ENCODE assay signal across 1 cellular context in the genomic region with DNA sequence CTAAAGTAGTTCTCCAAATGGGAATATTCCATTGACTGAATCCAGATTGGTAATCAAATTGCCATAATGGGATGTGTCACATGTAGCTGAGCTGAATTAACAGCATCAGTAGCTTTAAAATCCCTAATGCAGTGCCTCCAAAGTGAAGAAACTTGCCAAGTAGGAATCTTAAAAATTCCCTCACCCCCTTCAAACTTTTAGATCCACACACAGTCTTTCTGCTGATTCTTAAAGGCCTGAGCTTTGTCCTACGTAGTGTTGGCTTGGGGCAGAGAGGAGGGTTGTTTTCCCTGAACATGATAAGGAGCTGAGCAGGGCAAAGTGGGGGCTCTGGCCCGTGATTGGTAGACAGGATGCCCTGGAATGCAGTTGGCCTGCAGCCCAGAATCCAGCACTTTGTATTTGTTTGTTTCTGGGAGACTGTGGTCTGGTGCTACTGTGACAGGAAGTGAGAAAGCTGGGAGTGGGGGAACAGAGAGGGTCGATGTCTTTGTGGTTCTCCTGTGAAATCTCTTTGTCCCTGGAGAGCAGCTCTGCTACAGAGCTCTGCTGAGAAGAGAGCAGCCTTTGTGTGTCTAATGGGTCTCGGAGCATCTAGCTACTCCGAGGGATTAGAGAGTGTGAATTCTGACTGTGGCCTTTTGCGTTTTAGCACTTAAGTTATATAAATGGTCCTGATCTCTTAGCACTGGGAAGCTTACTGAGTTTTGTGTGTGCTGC.
A peak's percentile ranks its signal among the peaks of the same experiment; 100 is the strongest.
TF ChIP-seq lines count a peak whose summit lies in the region.

No MANE protein-coding gene starts in this region.

TF ChIP-seq in K562, 482 proteins besides CTCF, POLR2A, EP300 and RAD21 (continued from another document):
- TF ChIP-seq E2F1 (CRISPR knock-in tag; IDR thresholded peaks at IDR 0.05) (no peak), RBM39 (optimal IDR thresholded peaks at IDR 0.05; ENCODE audit: low read depth, low read length) (no peak), FOXK1 (CRISPR knock-in tag; IDR thresholded peaks at IDR 0.05; ENCODE audit: borderline replicate concordance) (no peak), DNMT1 (IDR thresholded peaks at IDR 0.05) (no peak), RFX1 (IDR thresholded peaks at IDR 0.05) (0 out of 2 replicates have a peak, but pooled peaks have one; percentile 10), MIER1 (IDR thresholded peaks at IDR 0.05; ENCODE audit: low read depth) (no peak), CEBPG (CRISPR knock-in tag; IDR thresholded peaks at IDR 0.05) (no peak), CEBPG (tag; conservative IDR thresholded peaks at IDR 0.05 in 1 of 2, IDR thresholded peaks at IDR 0.05 in 1 of 2) (no peak), ARHGAP35 (IDR thresholded peaks at IDR 0.05; ENCODE audit: partially characterized antibody) (no peak), ZNF174 (CRISPR knock-in tag; IDR thresholded peaks at IDR 0.05) (no peak), TCFL5 (CRISPR knock-in tag; conservative IDR thresholded peaks at IDR 0.05) (no peak), MYBL2 (IDR thresholded peaks at IDR 0.05; ENCODE audit: low read depth) (no peak), MYBL2 (CRISPR knock-in tag; IDR thresholded peaks at IDR 0.05; ENCODE audit: borderline replicate concordance) (no peak), SMARCB1 (IDR thresholded peaks at IDR 0.05; ENCODE audit: insufficient read length, low read depth) (no peak), SPI1 (IDR thresholded peaks at IDR 0.05; ENCODE audit: borderline replicate concordance, low read depth, low read length) (no peak), BDP1 (IDR thresholded peaks at IDR 0.05; ENCODE audit: insufficient read depth, insufficient read length) (no peak), SIN3A (IDR thresholded peaks at IDR 0.05; ENCODE audit: borderline replicate concordance in 2 of 2, control insufficient read depth in 1 of 2, low read depth in 2 of 2, low read length in 2 of 2) (no peak)
- TF ChIP-seq, protein P1, sequence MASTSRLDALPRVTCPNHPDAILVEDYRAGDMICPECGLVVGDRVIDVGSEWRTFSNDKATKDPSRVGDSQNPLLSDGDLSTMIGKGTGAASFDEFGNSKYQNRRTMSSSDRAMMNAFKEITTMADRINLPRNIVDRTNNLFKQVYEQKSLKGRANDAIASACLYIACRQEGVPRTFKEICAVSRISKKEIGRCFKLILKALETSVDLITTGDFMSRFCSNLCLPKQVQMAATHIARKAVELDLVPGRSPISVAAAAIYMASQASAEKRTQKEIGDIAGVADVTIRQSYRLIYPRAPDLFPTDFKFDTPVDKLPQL (IDR thresholded peaks at IDR 0.05; ENCODE audit: extremely low read depth, insufficient read length): no peak
- TF ChIP-seq, protein P2, sequence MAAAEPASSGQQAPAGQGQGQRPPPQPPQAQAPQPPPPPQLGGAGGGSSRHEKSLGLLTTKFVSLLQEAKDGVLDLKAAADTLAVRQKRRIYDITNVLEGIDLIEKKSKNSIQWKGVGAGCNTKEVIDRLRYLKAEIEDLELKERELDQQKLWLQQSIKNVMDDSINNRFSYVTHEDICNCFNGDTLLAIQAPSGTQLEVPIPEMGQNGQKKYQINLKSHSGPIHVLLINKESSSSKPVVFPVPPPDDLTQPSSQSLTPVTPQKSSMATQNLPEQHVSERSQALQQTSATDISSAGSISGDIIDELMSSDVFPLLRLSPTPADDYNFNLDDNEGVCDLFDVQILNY (CRISPR knock-in tag; IDR thresholded peaks at IDR 0.05): no peak
- TF ChIP-seq, protein P3, sequence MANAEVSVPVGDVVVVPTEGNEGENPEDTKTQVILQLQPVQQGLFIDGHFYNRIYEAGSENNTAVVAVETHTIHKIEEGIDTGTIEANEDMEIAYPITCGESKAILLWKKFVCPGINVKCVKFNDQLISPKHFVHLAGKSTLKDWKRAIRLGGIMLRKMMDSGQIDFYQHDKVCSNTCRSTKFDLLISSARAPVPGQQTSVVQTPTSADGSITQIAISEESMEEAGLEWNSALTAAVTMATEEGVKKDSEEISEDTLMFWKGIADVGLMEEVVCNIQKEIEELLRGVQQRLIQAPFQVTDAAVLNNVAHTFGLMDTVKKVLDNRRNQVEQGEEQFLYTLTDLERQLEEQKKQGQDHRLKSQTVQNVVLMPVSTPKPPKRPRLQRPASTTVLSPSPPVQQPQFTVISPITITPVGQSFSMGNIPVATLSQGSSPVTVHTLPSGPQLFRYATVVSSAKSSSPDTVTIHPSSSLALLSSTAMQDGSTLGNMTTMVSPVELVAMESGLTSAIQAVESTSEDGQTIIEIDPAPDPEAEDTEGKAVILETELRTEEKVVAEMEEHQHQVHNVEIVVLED (CRISPR knock-in tag; IDR thresholded peaks at IDR 0.05): no peak
- TF ChIP-seq, protein P4, sequence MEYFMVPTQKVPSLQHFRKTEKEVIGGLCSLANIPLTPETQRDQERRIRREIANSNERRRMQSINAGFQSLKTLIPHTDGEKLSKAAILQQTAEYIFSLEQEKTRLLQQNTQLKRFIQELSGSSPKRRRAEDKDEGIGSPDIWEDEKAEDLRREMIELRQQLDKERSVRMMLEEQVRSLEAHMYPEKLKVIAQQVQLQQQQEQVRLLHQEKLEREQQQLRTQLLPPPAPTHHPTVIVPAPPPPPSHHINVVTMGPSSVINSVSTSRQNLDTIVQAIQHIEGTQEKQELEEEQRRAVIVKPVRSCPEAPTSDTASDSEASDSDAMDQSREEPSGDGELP (CRISPR knock-in tag; IDR thresholded peaks at IDR 0.05; ENCODE audit: borderline replicate concordance): no peak
